Comparison of ENCODE assay signal across 20 cellular contexts in genomic region chr16:68920349-68920748, GRCh38.
"Had no signal": no experiment of that assay in that cellular context is flagged by ENCODE, and none has a peak within 500 bp of the region (broad histone marks: within the 10 kb centered on the region; RNA-seq: fewer than 3 reads in every experiment).

No MANE protein-coding gene starts in this region.

- H3K4me3 ChIP-seq: SJCRH30 had no signal

- H3K27ac Mint-ChIP-seq: activated CD4-positive, alpha-beta memory T cell treated with anti-CD3 and anti-CD28 coated beads, Interleukin-2, amount 10 ng/mL, durations not matched to agents 7 days and 5 days; activated CD4-positive, alpha-beta T cell treated with anti-CD3 and anti-CD28 coated beads, Interleukin-2, amount 10 ng/mL, durations not matched to agents 7 days and 5 days; activated naive CD4-positive, alpha-beta T cell treated with anti-CD3 and anti-CD28 coated beads, Interleukin-2, amount 50 U/mL, for 24 hours had no signal

- H3K27ac ChIP-seq: SJCRH30, VCaP had no signal

- H3K27me3 ChIP-seq: SJCRH30 had no signal

- H3K4me1 Mint-ChIP-seq: activated CD4-positive, alpha-beta memory T cell treated with anti-CD3 and anti-CD28 coated beads, Interleukin-2, amount 10 ng/mL, durations not matched to agents 7 days and 5 days; activated CD4-positive, alpha-beta T cell treated with anti-CD3 and anti-CD28 coated beads, Interleukin-2, amount 10 ng/mL, durations not matched to agents 7 days and 5 days; activated naive CD4-positive, alpha-beta T cell treated with anti-CD3 and anti-CD28 coated beads, Interleukin-2, amount 50 U/mL, for 24 hours; central memory CD8-positive, alpha-beta T cell had no signal

- H3K9me3 ChIP-seq: SJCRH30, SK-N-SH had no signal

- H3K4me3 Mint-ChIP-seq: activated CD4-positive, alpha-beta memory T cell treated with anti-CD3 and anti-CD28 coated beads, Interleukin-2, amount 10 ng/mL, durations not matched to agents 7 days and 5 days; activated CD4-positive, alpha-beta T cell treated with anti-CD3 and anti-CD28 coated beads, Interleukin-2, amount 10 ng/mL, durations not matched to agents 7 days and 5 days; activated naive CD4-positive, alpha-beta T cell treated with anti-CD3 and anti-CD28 coated beads, Interleukin-2, amount 50 U/mL, for 24 hours; central memory CD8-positive, alpha-beta T cell had no signal

- H3K4me2 ChIP-seq: SK-N-SH had no signal

- H3K36me3 ChIP-seq: SJCRH30 had no signal

- H3K4me1 ChIP-seq: SJCRH30 had no signal

- H3K9me2 ChIP-seq: SK-N-SH had no signal

- H3K27me3 Mint-ChIP-seq: activated CD4-positive, alpha-beta memory T cell treated with anti-CD3 and anti-CD28 coated beads, Interleukin-2, amount 10 ng/mL, durations not matched to agents 7 days and 5 days; activated CD4-positive, alpha-beta T cell treated with anti-CD3 and anti-CD28 coated beads, Interleukin-2, amount 10 ng/mL, durations not matched to agents 7 days and 5 days; activated naive CD4-positive, alpha-beta T cell treated with anti-CD3 and anti-CD28 coated beads, Interleukin-2, amount 50 U/mL, for 24 hours; central memory CD8-positive, alpha-beta T cell had no signal

- DNase-seq: activated CD4-positive, alpha-beta memory T cell treated with anti-CD3 and anti-CD28 coated beads, Interleukin-2, amount 10 ng/mL, durations not matched to agents 7 days and 5 days; activated CD4-positive, alpha-beta T cell treated with anti-CD3 and anti-CD28 coated beads, Interleukin-2, amount 10 ng/mL, durations not matched to agents 7 days and 5 days; activated CD4-positive, CD25-positive, alpha-beta regulatory T cell; activated CD8-positive, alpha-beta memory T cell treated with anti-CD3 and anti-CD28 coated beads, Interleukin-2, amount 50 U/mL, for 4 hours; activated effector memory CD4-positive, alpha-beta T cell treated with Interleukin-2 at 50 U/mL for 16 hours; activated naive CD4-positive, alpha-beta T cell; aorta; NCI-H1105 treated with DMSO at 0.1 percent for 48 hours; NCI-H1436 treated with DMSO at 0.1 percent for 48 hours; NCI-H187 treated with DMSO at 0.1 percent for 48 hours; NCI-H2081 treated with DMSO at 0.1 percent for 48 hours; NCI-H446; NCI-H524; Right ventricle myocardium superior; SJCRH30; SK-N-SH; T-helper 1 cell had no signal

- H3K9me3 Mint-ChIP-seq: activated CD4-positive, alpha-beta memory T cell treated with anti-CD3 and anti-CD28 coated beads, Interleukin-2, amount 10 ng/mL, durations not matched to agents 7 days and 5 days; activated CD4-positive, alpha-beta T cell treated with anti-CD3 and anti-CD28 coated beads, Interleukin-2, amount 10 ng/mL, durations not matched to agents 7 days and 5 days; activated naive CD4-positive, alpha-beta T cell treated with anti-CD3 and anti-CD28 coated beads, Interleukin-2, amount 50 U/mL, for 24 hours; central memory CD8-positive, alpha-beta T cell had no signal

- H3K9ac ChIP-seq: SK-N-SH had no signal
